ENCODE assay signal across 10 cellular contexts in the genomic region with DNA sequence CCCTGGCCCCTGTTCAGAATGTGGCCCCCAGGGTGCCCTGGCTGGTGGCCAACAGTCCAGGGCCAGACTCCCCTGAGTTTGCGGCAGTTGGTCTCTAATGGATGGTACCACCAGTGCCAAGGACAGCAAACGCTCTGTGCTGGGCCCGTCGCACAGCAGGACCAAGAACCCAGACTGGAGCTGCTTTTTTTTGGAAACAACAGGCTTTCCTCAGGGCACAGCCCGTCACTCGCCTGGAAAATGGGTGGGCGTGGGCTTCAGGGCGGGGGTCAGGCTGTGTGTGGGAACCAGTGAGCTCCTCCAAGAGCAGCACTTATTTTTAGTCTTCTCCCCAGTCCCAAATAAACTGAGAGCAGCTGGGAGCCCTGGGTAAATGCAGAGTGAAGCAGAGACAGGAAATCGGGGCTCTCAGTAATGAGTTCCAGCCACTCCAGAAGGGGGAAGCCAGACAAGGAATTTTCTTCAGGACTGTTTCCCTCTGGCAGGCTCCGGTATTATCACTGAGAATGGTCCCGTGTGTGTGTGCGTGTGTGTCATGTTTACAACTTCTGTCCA.
A peak's percentile ranks its signal among the peaks of the same experiment; 100 is the strongest.
DNase-seq lines count a peak whose midpoint lies in the region; ATAC-seq, FAIRE-seq and TF ChIP-seq lines count a peak whose summit lies in the region.
"Had no signal": no experiment of that assay in that cellular context is flagged by ENCODE, and none has a peak within 500 bp of the region (broad histone marks: within the 10 kb centered on the region; RNA-seq: fewer than 3 reads in every experiment).

No MANE protein-coding gene starts in this region.

- peaks cover 3% of the 10 kb centered on the region for H3K27me3 Mint-ChIP-seq in brain
- peaks cover 62% of the 10 kb centered on the region for H3K27me3 Mint-ChIP-seq in activated T-cell treated with anti-CD3 and anti-CD28 coated beads, Interleukin-2, amount 50 U/mL, for 24 hours

- peak overlapping the region; percentile 76 to 97 (median 92) for H3K27ac Mint-ChIP-seq in brain
- no peak overlapping the region for H3K27ac Mint-ChIP-seq in activated T-cell treated with anti-CD3 and anti-CD28 coated beads, Interleukin-2, amount 50 U/mL, for 24 hours

- ATAC-seq in HG02798 (IDR thresholded peaks at IDR 0.05; ENCODE audit: poor library complexity, unreplicated experiment): no peak

- no peaks in the 10 kb centered on the region for H3K27me3 ChIP-seq in skeletal muscle satellite cell (ENCODE audit: control insufficient read depth, insufficient read depth, low read length)

- H3K36me3 Mint-ChIP-seq in brain: no peaks in the 10 kb centered on the region
- no peaks in the 10 kb centered on the region for H3K36me3 Mint-ChIP-seq in activated T-cell treated with anti-CD3 and anti-CD28 coated beads, Interleukin-2, amount 50 U/mL, for 24 hours (ENCODE audit: low read depth)

- no peaks in the 10 kb centered on the region for H3K9me3 Mint-ChIP-seq in brain
- no peaks in the 10 kb centered on the region for H3K9me3 Mint-ChIP-seq in activated T-cell treated with anti-CD3 and anti-CD28 coated beads, Interleukin-2, amount 50 U/mL, for 24 hours

- intact Hi-C loops in kidney (cut with DNase I): no loop called here

- H3K4me1 ChIP-seq in kidney (ENCODE audit: control insufficient read depth in 1 of 2, insufficient read depth in 1 of 2, low read depth in 1 of 2, low read length in 2 of 2) (peaks cover 41 to 51% of the 10 kb centered on the region in 2 donors), skeletal muscle satellite cell (ENCODE audit: control insufficient read depth, insufficient read depth, low read length) (peaks cover 60% of the 10 kb centered on the region)

- H3K36me3 ChIP-seq in kidney (ENCODE audit: control insufficient read depth in 1 of 2, insufficient read depth in 2 of 2, low read length in 2 of 2) (no peaks in the 10 kb centered on the region), skeletal muscle satellite cell (ENCODE audit: insufficient read depth, low read length) (no peaks in the 10 kb centered on the region)

- peak; percentile 46 for DNase-seq in ELF-1 (ENCODE audit: low read depth, low spot score)
- peak; percentile 71 for DNase-seq in kidney
- no peak for DNase-seq in activated T-cell treated with anti-CD3 and anti-CD28 coated beads, Interleukin-2, amount 50 U/mL, for 24 hours
- DNase-seq in SKM-1 (lab: John Stamatoyannopoulos, UW; ENCODE audit: unreplicated experiment): no peak
- no peak for DNase-seq in OCI-M2 (lab: John Stamatoyannopoulos, UW; ENCODE audit: unreplicated experiment)
- DNase-seq: NCI-H1694 had no signal

- H3K4me2 ChIP-seq in skeletal muscle satellite cell (ENCODE audit: low read length): peak overlapping the region; percentile 79

- H3K4me3 Mint-ChIP-seq in brain: peak overlapping the region; percentile 46 to 82 (median 79)
- no peak overlapping the region for H3K4me3 Mint-ChIP-seq in activated T-cell treated with anti-CD3 and anti-CD28 coated beads, Interleukin-2, amount 50 U/mL, for 24 hours

- H3K27ac ChIP-seq in kidney (ENCODE audit: low read depth in 2 of 2, low read length in 2 of 2): peak overlapping the region; percentile 71 to 73

- FAIRE-seq in kidney (lab: Jason Lieb, UNC): no peak
- FAIRE-seq: endometrium had no signal

- peaks cover 81% of the 10 kb centered on the region for H3K4me1 Mint-ChIP-seq in brain
- peaks cover 39% of the 10 kb centered on the region for H3K4me1 Mint-ChIP-seq in activated T-cell treated with anti-CD3 and anti-CD28 coated beads, Interleukin-2, amount 50 U/mL, for 24 hours (ENCODE audit: low read depth)

- H3K9me3 ChIP-seq in kidney (ENCODE audit: control insufficient read depth in 1 of 2, low read length in 2 of 2) (no peaks in the 10 kb centered on the region), skeletal muscle satellite cell (replicated peaks; ENCODE audit: low read length) (no peaks in the 10 kb centered on the region)

- TF ChIP-seq CTCF in brain (conservative IDR thresholded peaks at IDR 0.05) (no peak), kidney (IDR thresholded peaks at IDR 0.05; ENCODE audit: borderline replicate concordance, extremely low read depth, insufficient read depth) (no peak)

- peak overlapping the region; percentile 35 to 45 for H3K4me3 ChIP-seq in kidney (ENCODE audit: low read length in 2 of 2)
- peak overlapping the region; percentile 56 for H3K4me3 ChIP-seq in skeletal muscle satellite cell (ENCODE audit: low read length)

- no peak overlapping the region for H3K9ac ChIP-seq in kidney (ENCODE audit: low read length in 2 of 2)
- H3K9ac ChIP-seq in skeletal muscle satellite cell (ENCODE audit: low read depth, low read length): peak overlapping the region; percentile 68

Comparison
In these comparisons a context has a peak if more than half of its experiments do, and no peak if none do; other contexts are left out.
1. DNase-seq: peak in ELF-1 (single experiment) and kidney (single experiment); none in activated T-cell treated with anti-CD3 and anti-CD28 coated beads, Interleukin-2, amount 50 U/mL, for 24 hours (single experiment), SKM-1 (single experiment) and OCI-M2 (single experiment).